ENCODE assay signal across 12 cellular contexts in genomic region chr11:64339319-64339718, GRCh38. TPM values are rescaled to one million over a fixed set of nuclear protein-coding genes. Genes with fewer than 3 reads are reported as not detected.
DNase-seq lines count a peak whose midpoint lies in the region; FAIRE-seq and TF ChIP-seq lines count a peak whose summit lies in the region.
"Had no signal": no experiment of that assay in that cellular context is flagged by ENCODE, and none has a peak within 500 bp of the region (broad histone marks: within the 10 kb centered on the region; RNA-seq: fewer than 3 reads in every experiment).

No MANE protein-coding gene starts in this region.

- no peaks in the 10 kb centered on the region for H3K9me2 ChIP-seq in OCI-LY7 (ENCODE audit: insufficient read depth, low read length)

- H3K4me3 ChIP-seq in OCI-LY7 (ENCODE audit: low read depth, low read length, poor library complexity, severe bottlenecking) (peak overlapping the region; percentile 74), H1 (ENCODE audit: extremely low read depth in 1 of 4, insufficient read depth in 2 of 4, low read depth in 3 of 4, low read length in 4 of 4) (no peak overlapping the region), thymus (ENCODE audit: low read length) (peak overlapping the region; percentile 64), tibial nerve (no peak overlapping the region)

- H2AFZ ChIP-seq in OCI-LY7 (ENCODE audit: low read length) (no peak overlapping the region; the same call in 1 of the 2 replicates), H1 (ENCODE audit: low read length) (no peak overlapping the region)

- no peak overlapping the region for H2BK120ac ChIP-seq in H1 (replicated peaks; ENCODE audit: low read depth, low read length)

- WGBS in H1 (ENCODE audit: extremely low coverage in 1 of 2, insufficient coverage in 1 of 2, insufficient read length in 1 of 2, insufficient replicate concordance in 2 of 2, low coverage in 1 of 2, low lambda C conversion rate in 2 of 2, missing lambda C conversion rate in 1 of 2), 2 experiments = 84% methylated on average over 5 of the region's 5 CpGs; no CpG with 5 or more reads in 1 of the 2 experiments
- WGBS in thymus = 81% methylated on average over 5 of the region's 5 CpGs
- WGBS in tibial nerve, 2 donors = 65 to 66% methylated on average over 5 of the region's 5 CpGs

- H3K56ac ChIP-seq in H1 (replicated peaks; ENCODE audit: insufficient read length, low read depth, low read length) = no peak overlapping the region

- no peak for TF ChIP-seq RAD21 in H1 (IDR thresholded peaks at IDR 0.05 in 1 of 2, conservative IDR thresholded peaks at IDR 0.05 in 1 of 2; ENCODE audit: low read depth in 2 of 2, low read length in 2 of 2)

- peaks cover 61% of the 10 kb centered on the region for H3K4me1 ChIP-seq in OCI-LY7 (ENCODE audit: insufficient read depth, low read length, poor library complexity, severe bottlenecking)
- peaks cover 0 to 23% (median 17%) of the 10 kb centered on the region in 4 experiments; a peak in 6 of 7 replicates for H3K4me1 ChIP-seq in H1 (replicated peaks in 1 of 4; ENCODE audit: control insufficient read depth in 3 of 4, insufficient read depth in 4 of 4, low read length in 3 of 4)
- H3K4me1 ChIP-seq in thymus (ENCODE audit: control insufficient read depth, insufficient read depth, low read length) = peaks cover 24% of the 10 kb centered on the region
- H3K4me1 ChIP-seq in tibial nerve = peaks cover 0 to 30% (median 9%) of the 10 kb centered on the region in 4 donors
- H3K4me1 ChIP-seq: BE2C had no signal

- H4K20me1 ChIP-seq in OCI-LY7 (ENCODE audit: insufficient read depth, low read length) (no peaks in the 10 kb centered on the region), H1 (replicated peaks in 1 of 2; ENCODE audit: control insufficient read depth in 1 of 2, insufficient read depth in 2 of 2, low read length in 2 of 2) (no peaks in the 10 kb centered on the region)

- peaks cover 11% of the 10 kb centered on the region; the same call in 1 of the 2 replicates for H3K23me2 ChIP-seq in H1 (ENCODE audit: low read depth, low read length)

- no peak overlapping the region for H2BK12ac ChIP-seq in H1 (ENCODE audit: low read depth, low read length)

- H2AK5ac ChIP-seq in H1 (ENCODE audit: low read depth, low read length) = no peak overlapping the region

- BruUV-seq in OCI-LY7 (replicated peaks; lab: Mats Ljungman, UMichigan) = TSS peak; percentile 68

- H4K5ac ChIP-seq in H1 (ENCODE audit: insufficient read length, low read depth, low read length) = no peak overlapping the region

- no peak overlapping the region for H3K9ac ChIP-seq in H1 (replicated peaks in 1 of 4; ENCODE audit: extremely low read depth in 1 of 4, low read depth in 3 of 4, low read length in 3 of 4)

- FAIRE-seq in H1 (lab: Jason Lieb, UNC) = no peak
- FAIRE-seq in H54 (lab: Jason Lieb, UNC) = no peak

- H3K27me3 Mint-ChIP-seq in activated naive CD4-positive, alpha-beta T cell treated with anti-CD3 and anti-CD28 coated beads, Interleukin-2, amount 10 ng/mL, durations not matched to agents 7 days and 5 days = no peaks in the 10 kb centered on the region

- H3K79me2 ChIP-seq in OCI-LY7 (ENCODE audit: insufficient read depth, low read depth, low read length) (peaks cover 10% of the 10 kb centered on the region; the same call in 1 of the 2 replicates), H1 (ENCODE audit: control insufficient read depth in 1 of 2, insufficient read depth in 2 of 2, low read length in 2 of 2) (no peaks in the 10 kb centered on the region)

- H3K4ac ChIP-seq in H1 (replicated peaks; ENCODE audit: insufficient read length, low read depth, low read length) = no peak overlapping the region

- no peak overlapping the region; the same call in 1 of the 2 replicates for H3K18ac ChIP-seq in H1 (ENCODE audit: extremely low read depth, low read length)

- H2BK20ac ChIP-seq in H1 (ENCODE audit: low read length) = no peak overlapping the region

- peaks cover 26% of the 10 kb centered on the region for H3K36me3 Mint-ChIP-seq in activated naive CD4-positive, alpha-beta T cell treated with anti-CD3 and anti-CD28 coated beads, Interleukin-2, amount 10 ng/mL, durations not matched to agents 7 days and 5 days

- no peak overlapping the region for H2BK5ac ChIP-seq in H1 (ENCODE audit: low read depth, low read length)

- TF ChIP-seq EP300 in H1 (IDR thresholded peaks at IDR 0.05; ENCODE audit: borderline replicate concordance in 1 of 2, low read depth in 2 of 2, low read length in 2 of 2) (no peak), tibial nerve (IDR thresholded peaks at IDR 0.05) (no peak)

- peaks cover 51% of the 10 kb centered on the region for H3K4me1 Mint-ChIP-seq in activated naive CD4-positive, alpha-beta T cell treated with anti-CD3 and anti-CD28 coated beads, Interleukin-2, amount 10 ng/mL, durations not matched to agents 7 days and 5 days

- H3K27ac Mint-ChIP-seq in activated naive CD4-positive, alpha-beta T cell treated with anti-CD3 and anti-CD28 coated beads, Interleukin-2, amount 10 ng/mL, durations not matched to agents 7 days and 5 days = peak overlapping the region; percentile 92

- no peak overlapping the region for H4K91ac ChIP-seq in H1 (replicated peaks; ENCODE audit: insufficient read length, low read length)

- TF ChIP-seq POLR2A in H1 (IDR thresholded peaks at IDR 0.05; ENCODE audit: control extremely low read depth in 1 of 2, low read depth in 2 of 2, low read length in 2 of 2) = no peak
- TF ChIP-seq POLR2A in H54 (IDR thresholded peaks at IDR 0.05; ENCODE audit: low read depth, low read length) = no peak
- no peak for TF ChIP-seq POLR2A in tibial nerve (IDR thresholded peaks at IDR 0.05)

- H3K4me3 Mint-ChIP-seq in activated naive CD4-positive, alpha-beta T cell treated with anti-CD3 and anti-CD28 coated beads, Interleukin-2, amount 10 ng/mL, durations not matched to agents 7 days and 5 days = peak overlapping the region; percentile 89

- intact Hi-C loops in OCI-LY7 (cut with micrococcal nuclease; ENCODE audit: unreplicated experiment) = no loop called here

- TF ChIP-seq CTCF in OCI-LY7 (conservative IDR thresholded peaks at IDR 0.05; ENCODE audit: low read length) (no peak), H1 (IDR thresholded peaks at IDR 0.05; ENCODE audit: control extremely low read depth in 1 of 3, insufficient read depth in 1 of 3, low read depth in 1 of 3, low read length in 3 of 3) (no peak), tibial nerve (IDR thresholded peaks at IDR 0.05) (no peak)

- peak overlapping the region; percentile 80 for H3K27ac ChIP-seq in OCI-LY7 (ENCODE audit: low read depth, low read length, poor library complexity, severe bottlenecking)
- H3K27ac ChIP-seq in H1 (ENCODE audit: low read depth, low read length) = no peak overlapping the region
- peak overlapping the region; percentile 86 for H3K27ac ChIP-seq in thymus (ENCODE audit: low read depth)
- H3K27ac ChIP-seq in tibial nerve = peak overlapping the region in 1 of 4 donors; percentile 72
- H3K27ac ChIP-seq: brain microvascular endothelial cell had no signal

- no peak overlapping the region for H4K8ac ChIP-seq in H1 (ENCODE audit: extremely low read depth, insufficient read depth, low read length)

- H3K9me3 Mint-ChIP-seq in activated naive CD4-positive, alpha-beta T cell treated with anti-CD3 and anti-CD28 coated beads, Interleukin-2, amount 10 ng/mL, durations not matched to agents 7 days and 5 days = no peaks in the 10 kb centered on the region

- CTCF ChIA-PET in activated naive CD4-positive, alpha-beta T cell treated with anti-CD3 and anti-CD28 coated beads, Interleukin-2, amount 10 ng/mL, durations not matched to agents 7 days and 5 days (lab: Charles Lee) = interaction anchor here (0.9 to 2.4 kb wide), 3 partner anchors 16 to 89 kb away, joined by 3 to 11 read pairs (median 6); partner anchors contain the start of genes PRDX5 and TRMT112
- CTCF ChIA-PET in OCI-LY7 (lab: Charles Lee; ENCODE audit: unreplicated experiment) (no interaction called here), H1 (lab: Charles Lee; ENCODE audit: partially characterized antibody) (interaction anchor here (1.1 to 37.6 kb wide), 5 partner anchors 11 to 312 kb away, joined by 3 to 614 read pairs (median 16); partner anchors contain the start of genes CATSPERZ, CCDC88B, ESRRA and FERMT3)

- POLR2A ChIA-PET in OCI-LY7 (lab: Charles Lee) (interaction anchor here (0.9 to 3.6 kb wide), 4 partner anchors 14 to 22 kb away, joined by 3 to 22 read pairs (median 7); partner anchors contain the start of genes PRDX5 and TRMT112), H1 (lab: Charles Lee; ENCODE audit: partially characterized antibody) (interaction anchor here (2.3 to 2.5 kb wide), 2 partner anchors 9 to 22 kb away, joined by 12 to 15 read pairs; partner anchors contain the start of genes PRDX5 and TRMT112)

- H3K79me1 ChIP-seq in H1 (ENCODE audit: low read depth, low read length) = no peaks in the 10 kb centered on the region

- H3K4me2 ChIP-seq in OCI-LY7 (ENCODE audit: low read length) (peak overlapping the region; percentile 90), H1 (ENCODE audit: insufficient read depth in 1 of 2, low read depth in 2 of 2, low read length in 2 of 2) (no peak overlapping the region)

- H3K9me3 ChIP-seq in OCI-LY7 (ENCODE audit: low read length) (no peaks in the 10 kb centered on the region), H1 (ENCODE audit: insufficient read depth in 2 of 2, low read depth in 1 of 2, low read length in 1 of 2) (no peaks in the 10 kb centered on the region), thymus (ENCODE audit: control insufficient read depth) (no peaks in the 10 kb centered on the region), tibial nerve (no peaks in the 10 kb centered on the region)
- H3K9me3 ChIP-seq: BE2C had no signal

- H3K27me3 ChIP-seq in H1 (replicated peaks in 1 of 4; ENCODE audit: control insufficient read depth in 3 of 4, extremely low read depth in 1 of 4, insufficient read depth in 3 of 4, low read length in 3 of 4) = peaks cover 0 to 2% (median 0%) of the 10 kb centered on the region in 4 experiments; a peak in 1 of 7 replicates
- no peaks in the 10 kb centered on the region for H3K27me3 ChIP-seq in thymus (ENCODE audit: control insufficient read depth, insufficient read depth)
- no peaks in the 10 kb centered on the region for H3K27me3 ChIP-seq in tibial nerve
- H3K27me3 ChIP-seq: BE2C, brain microvascular endothelial cell had no signal

- no peak overlapping the region for H3K14ac ChIP-seq in H1 (ENCODE audit: insufficient read length)

- no peak for DNase-seq in activated naive CD4-positive, alpha-beta T cell treated with anti-CD3 and anti-CD28 coated beads, Interleukin-2, amount 10 ng/mL, durations not matched to agents 7 days and 5 days
- no peak for DNase-seq in activated naive CD4-positive, alpha-beta T cell treated with anti-CD3 and anti-CD28 coated beads, Interleukin-2, amount 50 U/mL, for 16 hours
- DNase-seq in OCI-LY7 (ENCODE audit: low spot score) = no peak
- no peak for DNase-seq in H1 (ENCODE audit: low read depth in 1 of 2, low spot score in 2 of 2)
- DNase-seq in H54 (ENCODE audit: insufficient read length, low spot score) = no peak
- no peak for DNase-seq in tibial nerve (ENCODE audit: low spot score in 2 of 2)
- DNase-seq in stimulated activated CD8-positive, alpha-beta memory T cell treated with anti-CD3 and anti-CD28 coated beads, Interleukin-4, amount 100 ng/mL, for 48 hours = no peak
- DNase-seq: BE2C, brain microvascular endothelial cell, midbrain, NCI-H187 treated with DMSO at 0.1 percent for 48 hours had no signal

- peak overlapping the region; percentile 98 for H2BK15ac ChIP-seq in H1 (ENCODE audit: low read length)

- H3K36me3 ChIP-seq in OCI-LY7 (ENCODE audit: insufficient read depth, low read length) = peaks cover 26% of the 10 kb centered on the region
- no peaks in the 10 kb centered on the region for H3K36me3 ChIP-seq in H1 (ENCODE audit: control insufficient read depth in 2 of 4, insufficient read depth in 4 of 4, low read length in 3 of 4)
- H3K36me3 ChIP-seq in thymus (ENCODE audit: control insufficient read depth, insufficient read depth) = peaks cover 13% of the 10 kb centered on the region
- no peaks in the 10 kb centered on the region for H3K36me3 ChIP-seq in tibial nerve
- H3K36me3 ChIP-seq: BE2C, brain microvascular endothelial cell had no signal

- no peak overlapping the region for H3K23ac ChIP-seq in H1 (ENCODE audit: insufficient read length)

RNA-seq across cellular contexts. Expression of gene CCDC88B, which starts 0.7 kb away (rescaled TPM):
- 40.7 and 44.1 TPM in 2 replicates for total RNA-seq in OCI-LY7 (2014; rRNA removed; shearing (Covaris generic))
- total RNA-seq in OCI-LY7 (2022) (61.5 and 67.2 TPM in 2 replicates), tibial nerve (10 to 100 TPM in 3 of 4 donors, 1 to 10 TPM in 1; 6.9 to 48.0 (median 14.4) TPM)
- total RNA-seq in H1 (2021; fragmentation: NEBNext Ultra II Directional; extraction: Animal tissue kit (Norgen Biotek cat#: 25700)) = 11.2 and 12.5 TPM in 2 replicates
- polyA plus RNA-seq in H1 (2011; rRNA removed) (5.9 and 7.9 TPM in 2 replicates), thymus (480 TPM)
- polyA plus RNA-seq in H1 (2011; cell fraction: cytosol; rRNA removed) = 10.0 TPM
- polyA plus RNA-seq in H1 (2011; cell fraction: nucleus; rRNA removed) = 36.8 TPM
- polyA plus RNA-seq in H1 (2012, experiment 1 of 2) = 12.4 to 18.6 TPM (median 15.8 TPM) in 4 replicates
- 5.3 TPM for polyA plus RNA-seq in H1 (2012, experiment 2 of 2)
- polyA plus RNA-seq in H1 (2013, experiment 1 of 2) = 7.4 TPM
- 6.3 TPM for polyA plus RNA-seq in H1 (2013, experiment 2 of 2)
- polyA minus RNA-seq in H1 (2011; rRNA and poly(A)+ RNA removed) = 1.1 and 1.8 TPM in 2 replicates
- polyA minus RNA-seq in H1 (2011; cell fraction: cytosol; rRNA and poly(A)+ RNA removed) = 6.3 TPM
- 5.4 TPM for polyA minus RNA-seq in H1 (2011; cell fraction: nucleus; rRNA and poly(A)+ RNA removed)

RNA-seq across cellular contexts. Expression of gene RPS6KA4, which starts 19.6 kb away (rescaled TPM):
- 9.0 and 16.7 TPM in 2 replicates for total RNA-seq in OCI-LY7 (2014; rRNA removed; shearing (Covaris generic))
- 11.0 and 13.4 TPM in 2 replicates for total RNA-seq in OCI-LY7 (2022)
- total RNA-seq in H1 (2021; fragmentation: NEBNext Ultra II Directional; extraction: Animal tissue kit (Norgen Biotek cat#: 25700)) = 12.6 and 13.2 TPM in 2 replicates
- polyA plus RNA-seq in H1 (2011; rRNA removed) = 8.2 and 12.1 TPM in 2 replicates
- 11.5 TPM for polyA plus RNA-seq in H1 (2011; cell fraction: cytosol; rRNA removed)
- 27.8 TPM for polyA plus RNA-seq in H1 (2011; cell fraction: nucleus; rRNA removed)
- 8.5 to 14.4 TPM (median 12.2 TPM) in 4 replicates for polyA plus RNA-seq in H1 (2012, experiment 1 of 2)
- polyA plus RNA-seq in H1 (2012, experiment 2 of 2) = 7.6 TPM
- polyA plus RNA-seq in H1 (2013, experiment 1 of 2) = 5.0 TPM
- 5.5 TPM for polyA plus RNA-seq in H1 (2013, experiment 2 of 2)
- 8.6 and 9.0 TPM in 2 replicates for polyA minus RNA-seq in H1 (2011; rRNA and poly(A)+ RNA removed)
- polyA minus RNA-seq in H1 (2011; cell fraction: cytosol; rRNA and poly(A)+ RNA removed) = 12.0 TPM
- polyA minus RNA-seq in H1 (2011; cell fraction: nucleus; rRNA and poly(A)+ RNA removed) = 17.0 TPM
- polyA plus RNA-seq in thymus = 24.6 TPM
- total RNA-seq in tibial nerve = 10 to 100 TPM; 23.7 to 34.3 (median 26.2) TPM

RNA-seq across cellular contexts. Expression of gene PRDX5, which starts 21.4 kb away (rescaled TPM):
- total RNA-seq in OCI-LY7 (2014; rRNA removed; shearing (Covaris generic)) = 177 and 200 TPM in 2 replicates
- total RNA-seq in OCI-LY7 (2022) (168 and 217 TPM in 2 replicates), tibial nerve (100 to 1,000 TPM; 142 to 246 (median 204) TPM)
- total RNA-seq in H1 (2021; fragmentation: NEBNext Ultra II Directional; extraction: Animal tissue kit (Norgen Biotek cat#: 25700)) = 201 and 225 TPM in 2 replicates
- polyA plus RNA-seq in H1 (2011; rRNA removed) (582 and 631 TPM in 2 replicates), thymus (286 TPM)
- polyA plus RNA-seq in H1 (2011; cell fraction: cytosol; rRNA removed) = 623 TPM
- 281 TPM for polyA plus RNA-seq in H1 (2011; cell fraction: nucleus; rRNA removed)
- 323 to 414 TPM (median 375 TPM) in 4 replicates for polyA plus RNA-seq in H1 (2012, experiment 1 of 2)
- 341 TPM for polyA plus RNA-seq in H1 (2012, experiment 2 of 2)
- polyA plus RNA-seq in H1 (2013, experiment 1 of 2) = 135 TPM
- 134 TPM for polyA plus RNA-seq in H1 (2013, experiment 2 of 2)
- 60.4 and 79.8 TPM in 2 replicates for polyA minus RNA-seq in H1 (2011; rRNA and poly(A)+ RNA removed)
- 77.1 TPM for polyA minus RNA-seq in H1 (2011; cell fraction: cytosol; rRNA and poly(A)+ RNA removed)
- 54.4 TPM for polyA minus RNA-seq in H1 (2011; cell fraction: nucleus; rRNA and poly(A)+ RNA removed)

RNA-seq across cellular contexts. Expression of gene TRMT112, which starts 22.0 kb away (rescaled TPM):
- 322 and 414 TPM in 2 replicates for total RNA-seq in OCI-LY7 (2014; rRNA removed; shearing (Covaris generic))
- total RNA-seq in OCI-LY7 (2022) (198 and 205 TPM in 2 replicates), tibial nerve (100 to 1,000 TPM; 290 to 381 (median 327) TPM)
- total RNA-seq in H1 (2021; fragmentation: NEBNext Ultra II Directional; extraction: Animal tissue kit (Norgen Biotek cat#: 25700)) = 300 and 326 TPM in 2 replicates
- polyA plus RNA-seq in H1 (2011; rRNA removed) (650 and 707 TPM in 2 replicates), thymus (294 TPM)
- 604 TPM for polyA plus RNA-seq in H1 (2011; cell fraction: cytosol; rRNA removed)
- 183 TPM for polyA plus RNA-seq in H1 (2011; cell fraction: nucleus; rRNA removed)
- polyA plus RNA-seq in H1 (2012, experiment 1 of 2) = 380 to 473 TPM (median 438 TPM) in 4 replicates
- 1,230 TPM for polyA plus RNA-seq in H1 (2012, experiment 2 of 2)
- polyA plus RNA-seq in H1 (2013, experiment 1 of 2) = 542 TPM
- polyA plus RNA-seq in H1 (2013, experiment 2 of 2) = 524 TPM
- 31.9 and 44.7 TPM in 2 replicates for polyA minus RNA-seq in H1 (2011; rRNA and poly(A)+ RNA removed)
- polyA minus RNA-seq in H1 (2011; cell fraction: cytosol; rRNA and poly(A)+ RNA removed) = 101 TPM
- polyA minus RNA-seq in H1 (2011; cell fraction: nucleus; rRNA and poly(A)+ RNA removed) = 54.3 TPM

RNA-seq across cellular contexts. Expression of gene ESRRA, which starts 34.0 kb away (rescaled TPM):
- total RNA-seq in OCI-LY7 (2014; rRNA removed; shearing (Covaris generic)) = 28.6 and 42.3 TPM in 2 replicates
- total RNA-seq in OCI-LY7 (2022) = 44.9 and 57.8 TPM in 2 replicates
- total RNA-seq in H1 (2021; fragmentation: NEBNext Ultra II Directional; extraction: Animal tissue kit (Norgen Biotek cat#: 25700)) = 36.1 and 37.0 TPM in 2 replicates
- 18.2 and 20.9 TPM in 2 replicates for polyA plus RNA-seq in H1 (2011; rRNA removed)
- polyA plus RNA-seq in H1 (2011; cell fraction: cytosol; rRNA removed) = 24.8 TPM
- 29.9 TPM for polyA plus RNA-seq in H1 (2011; cell fraction: nucleus; rRNA removed)
- polyA plus RNA-seq in H1 (2012, experiment 1 of 2) = 24.8 to 32.6 TPM (median 31.0 TPM) in 4 replicates
- polyA plus RNA-seq in H1 (2012, experiment 2 of 2) = 28.6 TPM
- 13.1 TPM for polyA plus RNA-seq in H1 (2013, experiment 1 of 2)
- polyA plus RNA-seq in H1 (2013, experiment 2 of 2) = 13.3 TPM
- polyA minus RNA-seq in H1 (2011; rRNA and poly(A)+ RNA removed) = 9.2 and 9.3 TPM in 2 replicates
- 19.5 TPM for polyA minus RNA-seq in H1 (2011; cell fraction: cytosol; rRNA and poly(A)+ RNA removed)
- 13.9 TPM for polyA minus RNA-seq in H1 (2011; cell fraction: nucleus; rRNA and poly(A)+ RNA removed)
- polyA plus RNA-seq in thymus = 48.0 TPM
- total RNA-seq in tibial nerve = 10 to 100 TPM; 26.0 to 39.3 (median 28.7) TPM

Comparison
In these comparisons a context has a peak if more than half of its experiments do, and no peak if none do; other contexts are left out.
1. H3K4me3 ChIP-seq: peak in OCI-LY7 (single experiment) and thymus (single experiment); none in H1 (0 of 4) and tibial nerve (0 of 4).